2 cellular contexts compared by ENCODE assay signal in genomic region chr19:31436121-31436776, GRCh38.
TF ChIP-seq lines count a peak whose summit lies in the region.

No MANE protein-coding gene starts in this region.

TF ChIP-seq in A549, 52 proteins besides CTCF, POLR2A, EP300 and RAD21 (continued from another document):
- TF ChIP-seq BCL3 (IDR thresholded peaks at IDR 0.05) (no peak), KDM1A (IDR thresholded peaks at IDR 0.05; ENCODE audit: low read depth) (no peak), HDAC2 (IDR thresholded peaks at IDR 0.05) (no peak), HEYL (CRISPR knock-in tag; IDR thresholded peaks at IDR 0.05) (no peak), RFX5 (IDR thresholded peaks at IDR 0.05) (no peak), HOXA7 (CRISPR knock-in tag; IDR thresholded peaks at IDR 0.05) (no peak), ZSCAN20 (CRISPR knock-in tag; IDR thresholded peaks at IDR 0.05) (no peak), REST (IDR thresholded peaks at IDR 0.05) (no peak), RARB (CRISPR knock-in tag; IDR thresholded peaks at IDR 0.05) (no peak), USF2 (IDR thresholded peaks at IDR 0.05) (no peak), MAZ (IDR thresholded peaks at IDR 0.05; ENCODE audit: borderline replicate concordance, low read depth, low read length) (no peak), MAX (IDR thresholded peaks at IDR 0.05) (no peak), CBX2 (IDR thresholded peaks at IDR 0.05; ENCODE audit: borderline replicate concordance, low read depth) (no peak), FOSB (CRISPR knock-in tag; IDR thresholded peaks at IDR 0.05) (no peak), EHMT2 (IDR thresholded peaks at IDR 0.05; ENCODE audit: low read depth) (no peak), RCOR1 (IDR thresholded peaks at IDR 0.05; ENCODE audit: low read depth, low read length) (no peak)

TF ChIP-seq in GM23338, 12 proteins besides CTCF, POLR2A, EP300 and RAD21 (continued from another document):
- no peak for TF ChIP-seq ZNF462 (CRISPR knock-in tag; IDR thresholded peaks at IDR 0.05)
- TF ChIP-seq CREB1 (CRISPR knock-in tag; IDR thresholded peaks at IDR 0.05; ENCODE audit: low read depth), result no peak
- no peak for TF ChIP-seq EZH2phosphoT487 (IDR thresholded peaks at IDR 0.05; ENCODE audit: unreplicated experiment)
- TF ChIP-seq JUNB (IDR thresholded peaks at IDR 0.05; ENCODE audit: unreplicated experiment), result no peak
- no peak for TF ChIP-seq ZNF114 (CRISPR knock-in tag; IDR thresholded peaks at IDR 0.05)
- no peak for TF ChIP-seq ZNF331 (CRISPR knock-in tag; IDR thresholded peaks at IDR 0.05; ENCODE audit: low read depth)
- TF ChIP-seq POLR2AphosphoS5 (IDR thresholded peaks at IDR 0.05; ENCODE audit: low read depth), result no peak
- TF ChIP-seq NANOG (IDR thresholded peaks at IDR 0.05; ENCODE audit: borderline replicate concordance), result no peak
- TF ChIP-seq ETS1 (IDR thresholded peaks at IDR 0.05), result no peak
- TF ChIP-seq EZH2 (IDR thresholded peaks at IDR 0.05; ENCODE audit: low read depth, unreplicated experiment), result no peak
